1 cellular context compared by ENCODE assay signal in genomic region chr1:15426492-15427279, GRCh38.
A peak's percentile ranks its signal among the peaks of the same experiment; 100 is the strongest.
TF ChIP-seq lines count a peak whose summit lies in the region.

No MANE protein-coding gene starts in this region.

TF ChIP-seq in H1, 55 proteins besides CTCF, POLR2A, EP300 and RAD21:
- 0 out of 2 replicates have a peak, but pooled peaks have one; percentile 3 for TF ChIP-seq E2F6 (IDR thresholded peaks at IDR 0.05)
- no peak for TF ChIP-seq EZH2 (IDR thresholded peaks at IDR 0.05; ENCODE audit: low read depth, low read length, severe bottlenecking)
